ENCODE assay signal across 12 cellular contexts in genomic region chr5:87116821-87117512, GRCh38.
DNase-seq lines count a peak whose midpoint lies in the region; ATAC-seq, FAIRE-seq and TF ChIP-seq lines count a peak whose summit lies in the region.
"Had no signal": no experiment of that assay in that cellular context is flagged by ENCODE, and none has a peak within 500 bp of the region (broad histone marks: within the 10 kb centered on the region; RNA-seq: fewer than 3 reads in every experiment).

No MANE protein-coding gene starts in this region.

- no peaks in the 10 kb centered on the region for H3K27me3 ChIP-seq in keratinocyte (ENCODE audit: control insufficient read depth, extremely low read depth, insufficient read depth, low read length)

- ATAC-seq in GM21737 (IDR thresholded peaks at IDR 0.05; ENCODE audit: unreplicated experiment) (peak; percentile 73), HG03521 (IDR thresholded peaks at IDR 0.05; ENCODE audit: unreplicated experiment) (peak; percentile 80)

- H3K4me2 ChIP-seq in keratinocyte (ENCODE audit: control insufficient read depth, extremely low read depth, insufficient read depth, low read depth, low read length), result no peak overlapping the region
- H3K4me2 ChIP-seq: PC-9 had no signal

- no peak for TF ChIP-seq CTCF in keratinocyte (optimal IDR thresholded peaks at IDR 0.05 in 1 of 3, IDR thresholded peaks at IDR 0.05 in 1 of 3, conservative IDR thresholded peaks at IDR 0.05 in 1 of 3; ENCODE audit: extremely low read depth in 1 of 3, insufficient read depth in 2 of 3, low read length in 3 of 3)

- no peak overlapping the region for H3K27ac ChIP-seq in keratinocyte (ENCODE audit: control insufficient read depth, insufficient read depth, low read length)
- H3K27ac ChIP-seq: PC-9 had no signal

- H3K9me1 ChIP-seq in keratinocyte (ENCODE audit: control insufficient read depth, extremely low read depth, insufficient read depth, low read length), result no peaks in the 10 kb centered on the region

- peaks cover 2% of the 10 kb centered on the region for H3K9me3 ChIP-seq in keratinocyte (ENCODE audit: control insufficient read depth, low read depth, low read length)

- peak overlapping the region; percentile 0 for H2AFZ ChIP-seq in keratinocyte (ENCODE audit: control insufficient read depth, low read length)
- H2AFZ ChIP-seq: PC-9 had no signal

- DNase-seq in SIG-M5 treated with dmso at 0.1 percent for 504 hours (lab: John Stamatoyannopoulos, UW; ENCODE audit: unreplicated experiment) (peak; percentile 56), SIG-M5 (lab: John Stamatoyannopoulos, UW) (no peak), keratinocyte (ENCODE audit: low read depth, low spot score) (no peak), activated gamma-delta T cell treated with Interleukin-2 at 50 U/mL for 16 hours (no peak), D341Med (ENCODE audit: low spot score) (no peak), anterior cingulate cortex (lab: John Stamatoyannopoulos, UW) (no peak)
- DNase-seq: aorta, HCEC 1CT, PC-9 had no signal

- H3K36me3 ChIP-seq in keratinocyte (ENCODE audit: control insufficient read depth in 2 of 2, extremely low read depth in 1 of 2, insufficient read depth in 2 of 2, low read length in 2 of 2), result no peaks in the 10 kb centered on the region

- H3K79me2 ChIP-seq in keratinocyte (ENCODE audit: control insufficient read depth, insufficient read depth, low read length), result no peaks in the 10 kb centered on the region

- H4K20me1 ChIP-seq in keratinocyte (ENCODE audit: control insufficient read depth, extremely low read depth, insufficient read depth, low read length), result no peaks in the 10 kb centered on the region

- no peak overlapping the region for H3K9ac ChIP-seq in keratinocyte (ENCODE audit: control insufficient read depth, extremely low read depth, insufficient read depth, low read length)

- peaks cover 54% of the 10 kb centered on the region for H3K4me1 ChIP-seq in keratinocyte (ENCODE audit: control insufficient read depth, extremely low read depth, insufficient read depth, low read length)

- H3K4me3 ChIP-seq in keratinocyte (ENCODE audit: control insufficient read depth in 2 of 3, extremely low read depth in 1 of 3, insufficient read depth in 2 of 3, low read depth in 1 of 3, low read length in 3 of 3), result no peak overlapping the region
- H3K4me3 ChIP-seq: PC-9 had no signal

- peak; percentile 60 for FAIRE-seq in keratinocyte (lab: Jason Lieb, UNC)
- FAIRE-seq: A204.1 had no signal

- dilution Hi-C loops in keratinocyte (cut with MboI; ENCODE audit: extremely low pct_ligation_motif_present, low sequenced_read_pairs), result no loop called here
